In the genomic region with DNA sequence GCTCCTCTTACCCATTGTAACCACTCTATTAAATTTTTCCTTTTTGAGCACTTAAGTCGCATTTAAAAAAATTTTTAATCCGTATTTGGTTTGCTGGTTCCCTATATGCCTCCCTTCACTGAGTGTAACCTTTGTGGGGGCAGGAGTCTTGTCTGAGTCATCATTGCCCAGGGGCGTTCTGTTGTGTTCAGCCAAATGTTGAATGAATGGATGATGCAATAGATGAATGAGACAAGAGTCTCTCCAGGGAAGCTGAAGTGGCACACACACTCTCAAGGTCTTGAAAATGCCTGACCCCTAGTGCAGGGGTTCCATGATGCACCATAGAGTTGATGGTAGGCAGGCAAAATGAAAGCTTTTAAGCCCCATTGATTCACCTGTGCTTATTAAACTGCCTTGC, we compare ENCODE assay signal across 18 cellular contexts.
"Had no signal": no experiment of that assay in that cellular context is flagged by ENCODE, and none has a peak within 500 bp of the region (broad histone marks: within the 10 kb centered on the region; RNA-seq: fewer than 3 reads in every experiment).

No MANE protein-coding gene starts in this region.

- ATAC-seq: activated CD8-positive, alpha-beta T cell treated with anti-CD3 and anti-CD28 coated beads for 36 hours; activated naive CD4-positive, alpha-beta T cell treated with anti-CD3 and anti-CD28 coated beads, Interleukin-2, amount 50 U/mL, for 72 hours; activated T-cell treated with anti-CD3 and anti-CD28 coated beads, Interleukin-2, amount 50 U/mL, for 4 hours; esophagus mucosa; left lung; natural killer cell; stimulated activated memory B cell treated with anti-CD40 and anti-IgM and Interleukin-4, amounts not matched to agents 10 μg/mL and 1 μg/mL and 100 μg/mL, for 72 hours; WTC11 had no signal

- H3K36me3 ChIP-seq: left lung, tibial nerve had no signal

- H3K9me3 ChIP-seq: tibial nerve had no signal

- H3K27ac ChIP-seq: hepatocyte, left lung, tibial nerve had no signal

- H2AFZ ChIP-seq: hepatocyte had no signal

- H3K4me2 ChIP-seq: hepatocyte had no signal

- FAIRE-seq: colon, endometrium, kidney, TTC549 had no signal

- H3K27me3 ChIP-seq: hepatocyte, left lung, tibial nerve had no signal

- H3K4me3 ChIP-seq: hepatocyte, left lung, tibial nerve had no signal

- H3K27ac Mint-ChIP-seq: activated CD8-positive, alpha-beta T cell treated with anti-CD3 and anti-CD28 coated beads for 36 hours; activated naive CD4-positive, alpha-beta T cell treated with anti-CD3 and anti-CD28 coated beads, Interleukin-2, amount 50 U/mL, for 72 hours; memory B cell; natural killer cell; stimulated activated memory B cell treated with anti-CD40 and anti-IgM and Interleukin-4, amounts not matched to agents 10 μg/mL and 1 μg/mL and 100 μg/mL, for 72 hours; WTC11 had no signal

- H3K79me2 ChIP-seq: hepatocyte had no signal

- H3K4me1 ChIP-seq: left lung, tibial nerve had no signal

- DNase-seq: activated CD4-positive, alpha-beta T cell treated with anti-CD3 and anti-CD28 coated beads for 4 hours; activated CD8-positive, alpha-beta T cell treated with anti-CD3 and anti-CD28 coated beads for 36 hours; activated effector memory CD4-positive, alpha-beta T cell treated with anti-CD3 and anti-CD28 coated beads, Interleukin-2, amount 50 U/mL, for 16 hours; activated T-cell treated with anti-CD3 and anti-CD28 coated beads, Interleukin-2, amount 50 U/mL, for 4 hours; kidney; left lung; natural killer cell; retina had no signal

- H3K4me1 Mint-ChIP-seq: memory B cell; natural killer cell; stimulated activated memory B cell treated with anti-CD40 and anti-IgM and Interleukin-4, amounts not matched to agents 10 μg/mL and 1 μg/mL and 100 μg/mL, for 72 hours; WTC11 had no signal

- H3K4me3 Mint-ChIP-seq: activated CD8-positive, alpha-beta T cell treated with anti-CD3 and anti-CD28 coated beads for 36 hours; activated T-cell treated with anti-CD3 and anti-CD28 coated beads, Interleukin-2, amount 50 U/mL, for 4 hours; memory B cell; natural killer cell; stimulated activated memory B cell treated with anti-CD40 and anti-IgM and Interleukin-4, amounts not matched to agents 10 μg/mL and 1 μg/mL and 100 μg/mL, for 72 hours; WTC11 had no signal

- H3K27me3 Mint-ChIP-seq: activated CD8-positive, alpha-beta T cell treated with anti-CD3 and anti-CD28 coated beads for 36 hours; memory B cell; stimulated activated memory B cell treated with anti-CD40 and anti-IgM and Interleukin-4, amounts not matched to agents 10 μg/mL and 1 μg/mL and 100 μg/mL, for 72 hours had no signal
